ENCODE assay signal across 8 cellular contexts in genomic region chr1:66931548-66932124, GRCh38. TPM values are rescaled to one million over a fixed set of nuclear protein-coding genes. Genes with fewer than 3 reads are reported as not detected.
DNase-seq lines count a peak whose midpoint lies in the region; ATAC-seq and TF ChIP-seq lines count a peak whose summit lies in the region.

No MANE protein-coding gene starts in this region.

- H3K9me3 ChIP-seq in right cardiac atrium (ENCODE audit: control insufficient read depth, low read length) (no peaks in the 10 kb centered on the region), stomach smooth muscle (ENCODE audit: control insufficient read depth in 2 of 2, low read length in 2 of 2) (no peaks in the 10 kb centered on the region)

- DNase-seq in NCI-H526 treated with DMSO at 0.1 percent for 48 hours (lab: John Stamatoyannopoulos, UW) (peak; percentile 33), NCI-H526 (lab: John Stamatoyannopoulos, UW) (no peak), right cardiac atrium (no peak)
- no peak for DNase-seq in stimulated activated CD4-positive, alpha-beta T cell treated with anti-CD3 and anti-CD28 coated beads, Interleukin-4, amount 100 ng/mL, for 1 hour
- DNase-seq in activated CD8-positive, alpha-beta memory T cell treated with anti-CD3 and anti-CD28 coated beads, Interleukin-2, amount 50 U/mL, for 4 hours, result no peak

- peaks cover 3% of the 10 kb centered on the region for H3K4me1 ChIP-seq in right cardiac atrium (ENCODE audit: control insufficient read depth, insufficient read depth, low read length)
- no peaks in the 10 kb centered on the region for H3K4me1 ChIP-seq in stomach smooth muscle (ENCODE audit: control insufficient read depth, insufficient read depth, low read length)

- TF ChIP-seq CTCF in VCaP (conservative IDR thresholded peaks at IDR 0.05), result no peak

- H3K9ac ChIP-seq in stomach smooth muscle (ENCODE audit: low read length in 2 of 2), result peak overlapping the region; percentile 88 to 92

- no peak for ATAC-seq in right cardiac atrium
- no peak for ATAC-seq in HG03457 (IDR thresholded peaks at IDR 0.05; ENCODE audit: unreplicated experiment)

- no peaks in the 10 kb centered on the region for H3K27me3 ChIP-seq in right cardiac atrium (ENCODE audit: control insufficient read depth, insufficient read depth)
- no peaks in the 10 kb centered on the region for H3K27me3 ChIP-seq in stomach smooth muscle (ENCODE audit: control insufficient read depth in 1 of 2, insufficient read depth in 2 of 2, low read length in 2 of 2)

- peak overlapping the region; percentile 93 for H3K27ac ChIP-seq in VCaP
- H3K27ac ChIP-seq in right cardiac atrium (ENCODE audit: low read length), result no peak overlapping the region
- H3K27ac ChIP-seq in stomach smooth muscle (ENCODE audit: low read length), result no peak overlapping the region

- H3K4me3 ChIP-seq in right cardiac atrium (ENCODE audit: low read length), result peak overlapping the region; percentile 90
- H3K4me3 ChIP-seq in stomach smooth muscle (ENCODE audit: low read length in 2 of 2), result peak overlapping the region; percentile 83 to 89

- intact Hi-C loops in right cardiac atrium (cut with DNase I), result no loop called here

- no peaks in the 10 kb centered on the region for H3K36me3 ChIP-seq in stomach smooth muscle (ENCODE audit: control insufficient read depth in 2 of 2, insufficient read depth in 2 of 2, low read length in 2 of 2)

- 48% methylated on average over 6 of the region's 6 CpGs for WGBS in right cardiac atrium

RNA-seq across cellular contexts. Expression of gene MIER1, which starts 6.8 kb away (rescaled TPM):
- 10 to 100 TPM; 19.2 to 26.9 (median 22.8) TPM for total RNA-seq in right cardiac atrium
- polyA plus RNA-seq in right cardiac atrium, result 8.9 TPM

RNA-seq across cellular contexts. Expression of gene DNAI4, which starts 7.0 kb away (rescaled TPM):
- total RNA-seq in right cardiac atrium, result 10 to 100 TPM; 18.6 to 27.0 (median 23.9) TPM
- polyA plus RNA-seq in right cardiac atrium, result 1.8 TPM
